8 cellular contexts compared by ENCODE assay signal in genomic region chr18:25351773-25352628, GRCh38. TPM values are rescaled to one million over a fixed set of nuclear protein-coding genes. Genes with fewer than 3 reads are reported as not detected.
DNase-seq lines count a peak whose midpoint lies in the region; ATAC-seq and TF ChIP-seq lines count a peak whose summit lies in the region.

TSS of gene ZNF521 (minus strand) at chr18:25352166. CDS start at chr18:25350946, 1,220 bp downstream.

- H3K36me3 ChIP-seq in ectodermal cell (ENCODE audit: control insufficient read depth, insufficient read depth, low read length) = no peaks in the 10 kb centered on the region
- no peaks in the 10 kb centered on the region for H3K36me3 ChIP-seq in liver (ENCODE audit: control insufficient read depth in 4 of 4, insufficient read depth in 3 of 4, low read depth in 1 of 4, low read length in 3 of 4)

- TF ChIP-seq RAD21 in liver (IDR thresholded peaks at IDR 0.05) = peak in 1 of 2 donors; percentile 14

- TF ChIP-seq CTCF in AG10803 (conservative IDR thresholded peaks at IDR 0.05; ENCODE audit: low read length) (peak; percentile 57), liver (IDR thresholded peaks at IDR 0.05; ENCODE audit: low read depth, low read length, missing input control) (no peak)

- DNase-seq in AG10803 (ENCODE audit: low read depth) (peak; percentile 88), NCI-H510A treated with DMSO at 0.1 percent for 48 hours (lab: John Stamatoyannopoulos, UW) (peak; percentile 82)
- peak; percentile 29 to 43 for DNase-seq in activated CD4-positive, alpha-beta T cell treated with anti-CD3 and anti-CD28 coated beads, Interleukin-2, amount 50 U/mL, for 48 hours
- DNase-seq in stimulated activated CD4-positive, alpha-beta T cell treated with anti-CD3 and anti-CD28 coated beads, Interleukin-2, amount 100 ng/mL, for 24 hours = peak; percentile 37 to 51

- peaks cover 22% of the 10 kb centered on the region for H3K27me3 ChIP-seq in ectodermal cell (ENCODE audit: control insufficient read depth, insufficient read depth, low read length, poor library complexity, severe bottlenecking)
- peaks cover 0 to 9% (median 3%) of the 10 kb centered on the region in 4 donors for H3K27me3 ChIP-seq in liver (ENCODE audit: control insufficient read depth in 4 of 4, insufficient read depth in 4 of 4, low read length in 3 of 4)

- H3K9me3 ChIP-seq in ectodermal cell (ENCODE audit: control insufficient read depth, low read length) = no peaks in the 10 kb centered on the region
- H3K9me3 ChIP-seq in liver (ENCODE audit: control insufficient read depth in 4 of 4, low read length in 3 of 4) = no peaks in the 10 kb centered on the region

- WGBS in ectodermal cell, 2 experiments = 0 to 1% methylated on average over 91 of the region's 91 CpGs
- WGBS in liver = under 1% methylated on average over 91 of the region's 91 CpGs

- peak within 1 kb of the TSS in 1 of 2 donors; percentile 28 for H3K9ac ChIP-seq in liver (ENCODE audit: low read depth in 1 of 2, low read length in 2 of 2)

- H3K27ac ChIP-seq in ectodermal cell (ENCODE audit: insufficient read depth, low read depth, low read length, poor library complexity, severe bottlenecking) (peak within 1 kb of the TSS; percentile 97), liver (ENCODE audit: low read depth in 1 of 2, low read length in 2 of 2) (peak within 1 kb of the TSS; percentile 67 to 69)

- H3K4me1 ChIP-seq in ectodermal cell (ENCODE audit: control insufficient read depth, insufficient read depth, low read length) = peaks cover 10% of the 10 kb centered on the region
- H3K4me1 ChIP-seq in liver (ENCODE audit: control insufficient read depth in 4 of 4, insufficient read depth in 4 of 4, low read length in 3 of 4) = peaks cover 13 to 22% (median 18%) of the 10 kb centered on the region in 4 donors

- peak; percentile 72 for ATAC-seq in GM19025 (IDR thresholded peaks at IDR 0.05; ENCODE audit: low read depth, unreplicated experiment)
- ATAC-seq in HG03354 (IDR thresholded peaks at IDR 0.05; ENCODE audit: poor library complexity, severe bottlenecking, unreplicated experiment) = peak; percentile 83

- peak within 1 kb of the TSS; percentile 78 for H3K4me3 ChIP-seq in AG10803 (ENCODE audit: low read length)
- H3K4me3 ChIP-seq in ectodermal cell (ENCODE audit: insufficient read depth, low read depth, low read length) = peak within 1 kb of the TSS; percentile 82
- H3K4me3 ChIP-seq in liver (ENCODE audit: low read depth in 1 of 3, low read length in 3 of 3) = peak within 1 kb of the TSS; percentile 42 to 86 (median 81)

TF ChIP-seq in liver, 16 proteins besides CTCF, POLR2A, EP300 and RAD21:
- peak; percentile 14 for TF ChIP-seq YY1 (IDR thresholded peaks at IDR 0.05)
- TF ChIP-seq EGR1 (IDR thresholded peaks at IDR 0.05; ENCODE audit: low read depth in 2 of 2) = no peak
- TF ChIP-seq, protein P1, sequence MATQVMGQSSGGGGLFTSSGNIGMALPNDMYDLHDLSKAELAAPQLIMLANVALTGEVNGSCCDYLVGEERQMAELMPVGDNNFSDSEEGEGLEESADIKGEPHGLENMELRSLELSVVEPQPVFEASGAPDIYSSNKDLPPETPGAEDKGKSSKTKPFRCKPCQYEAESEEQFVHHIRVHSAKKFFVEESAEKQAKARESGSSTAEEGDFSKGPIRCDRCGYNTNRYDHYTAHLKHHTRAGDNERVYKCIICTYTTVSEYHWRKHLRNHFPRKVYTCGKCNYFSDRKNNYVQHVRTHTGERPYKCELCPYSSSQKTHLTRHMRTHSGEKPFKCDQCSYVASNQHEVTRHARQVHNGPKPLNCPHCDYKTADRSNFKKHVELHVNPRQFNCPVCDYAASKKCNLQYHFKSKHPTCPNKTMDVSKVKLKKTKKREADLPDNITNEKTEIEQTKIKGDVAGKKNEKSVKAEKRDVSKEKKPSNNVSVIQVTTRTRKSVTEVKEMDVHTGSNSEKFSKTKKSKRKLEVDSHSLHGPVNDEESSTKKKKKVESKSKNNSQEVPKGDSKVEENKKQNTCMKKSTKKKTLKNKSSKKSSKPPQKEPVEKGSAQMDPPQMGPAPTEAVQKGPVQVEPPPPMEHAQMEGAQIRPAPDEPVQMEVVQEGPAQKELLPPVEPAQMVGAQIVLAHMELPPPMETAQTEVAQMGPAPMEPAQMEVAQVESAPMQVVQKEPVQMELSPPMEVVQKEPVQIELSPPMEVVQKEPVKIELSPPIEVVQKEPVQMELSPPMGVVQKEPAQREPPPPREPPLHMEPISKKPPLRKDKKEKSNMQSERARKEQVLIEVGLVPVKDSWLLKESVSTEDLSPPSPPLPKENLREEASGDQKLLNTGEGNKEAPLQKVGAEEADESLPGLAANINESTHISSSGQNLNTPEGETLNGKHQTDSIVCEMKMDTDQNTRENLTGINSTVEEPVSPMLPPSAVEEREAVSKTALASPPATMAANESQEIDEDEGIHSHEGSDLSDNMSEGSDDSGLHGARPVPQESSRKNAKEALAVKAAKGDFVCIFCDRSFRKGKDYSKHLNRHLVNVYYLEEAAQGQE (IDR thresholded peaks at IDR 0.05) = no peak
TF ChIP-seq in liver: peak in this region for 1.

RNA-seq across cellular contexts. Expression of gene ZNF521, which starts in this region (rescaled TPM):
- 103 TPM for polyA plus RNA-seq in ectodermal cell (2013, experiment 1 of 4)
- polyA plus RNA-seq in ectodermal cell (2013, experiment 2 of 4) = 128 TPM
- 106 TPM for polyA plus RNA-seq in ectodermal cell (2013, experiment 3 of 4)
- polyA plus RNA-seq in ectodermal cell (2013, experiment 4 of 4) = 120 TPM
- 1 to 10 TPM; 2.3 to 3.7 TPM for total RNA-seq in liver
- under 1 TPM; 0.50 to 0.75 TPM for polyA plus RNA-seq in liver

Comparison
In these comparisons a context has a peak if more than half of its experiments do, and no peak if none do; other contexts are left out.
1. Peak in every context shown above with its lines: DNase-seq, ATAC-seq, H3K4me3 ChIP-seq and H3K27ac ChIP-seq.
2. DNase-seq: peak in every context shown above with its lines; median percentile 88 in AG10803; 82 in NCI-H510A treated with DMSO at 0.1 percent for 48 hours; 44 in stimulated activated CD4-positive, alpha-beta T cell treated with anti-CD3 and anti-CD28 coated beads, Interleukin-2, amount 100 ng/mL, for 24 hours; 36 in activated CD4-positive, alpha-beta T cell treated with anti-CD3 and anti-CD28 coated beads, Interleukin-2, amount 50 U/mL, for 48 hours.